In genomic region chr2:121999273-121999672, GRCh38 we compare ENCODE assay signal across 15 cellular contexts.
DNase-seq lines count a peak whose midpoint lies in the region; ATAC-seq, FAIRE-seq and TF ChIP-seq lines count a peak whose summit lies in the region.
"Had no signal": no experiment of that assay in that cellular context is flagged by ENCODE, and none has a peak within 500 bp of the region (broad histone marks: within the 10 kb centered on the region; RNA-seq: fewer than 3 reads in every experiment).

No MANE protein-coding gene starts in this region.

- intact Hi-C loops in right lobe of liver (cut with DNase I) (no loop called here), HepG2 (cut with micrococcal nuclease; ENCODE audit: unreplicated experiment) (no loop called here), upper lobe of right lung (cut with DNase I) (no loop called here)

- in situ Hi-C loops in HepG2 (cut with HindIII; ENCODE audit: extremely low pct_ligation_motif_present, low pct_unique_long_range_greater_than_20kb), result no loop called here

- no peaks in the 10 kb centered on the region for H4K20me1 ChIP-seq in HepG2 (ENCODE audit: insufficient read depth, low read length)

- WGBS in right lobe of liver (ENCODE audit: insufficient coverage, low coverage, low lambda C conversion rate, missing lambda C conversion rate), result 32% methylated on average over 5 of the region's 6 CpGs
- WGBS in HepG2 (ENCODE audit: low lambda C conversion rate), result 9% methylated on average over 5 of the region's 6 CpGs

- BruUV-seq in HepG2 (replicated peaks; lab: Mats Ljungman, UMichigan), result no TSS peak

- H3K27ac Mint-ChIP-seq in activated T-cell treated with anti-CD3 and anti-CD28 coated beads, Interleukin-2, amount 50 U/mL, for 24 hours, result no peak overlapping the region
- H3K27ac Mint-ChIP-seq: activated CD4-positive, alpha-beta T cell treated with anti-CD3 and anti-CD28 coated beads for 36 hours; activated naive CD8-positive, alpha-beta T cell treated with anti-CD3 and anti-CD28 coated beads, Interleukin-2, amount 10 ng/mL, durations not matched to agents 7 days and 5 days had no signal

- CTCF ChIA-PET in HepG2 (lab: Yijun Ruan, JAX; ENCODE audit: low intra/inter-chr PET ratio, low total read pairs), result no interaction called here

- H3K27ac ChIP-seq in right lobe of liver (no peak overlapping the region), HepG2 (ENCODE audit: extremely low read length, insufficient read depth, low read length) (no peak overlapping the region), upper lobe of right lung (no peak overlapping the region)
- H3K27ac ChIP-seq: esophagus muscularis mucosa, sigmoid colon had no signal

- no peaks in the 10 kb centered on the region for H3K9me3 Mint-ChIP-seq in activated T-cell treated with anti-CD3 and anti-CD28 coated beads, Interleukin-2, amount 50 U/mL, for 24 hours
- H3K9me3 Mint-ChIP-seq: activated naive CD8-positive, alpha-beta T cell treated with anti-CD3 and anti-CD28 coated beads, Interleukin-2, amount 10 ng/mL, durations not matched to agents 7 days and 5 days had no signal

- no peaks in the 10 kb centered on the region for H3K9me3 ChIP-seq in right lobe of liver
- H3K9me3 ChIP-seq in HepG2 (ENCODE audit: low read length), result no peaks in the 10 kb centered on the region
- H3K9me3 ChIP-seq in upper lobe of right lung, result no peaks in the 10 kb centered on the region
- H3K9me3 ChIP-seq: esophagus muscularis mucosa, sigmoid colon had no signal

- no peak overlapping the region for H3K4me2 ChIP-seq in HepG2 (ENCODE audit: low read depth, low read length)

- no peaks in the 10 kb centered on the region for H3K36me3 Mint-ChIP-seq in activated T-cell treated with anti-CD3 and anti-CD28 coated beads, Interleukin-2, amount 50 U/mL, for 24 hours (ENCODE audit: low read depth)
- H3K36me3 Mint-ChIP-seq: activated naive CD8-positive, alpha-beta T cell treated with anti-CD3 and anti-CD28 coated beads, Interleukin-2, amount 10 ng/mL, durations not matched to agents 7 days and 5 days had no signal

- H3K9ac ChIP-seq in HepG2 (ENCODE audit: insufficient read depth, low read depth, low read length), result no peak overlapping the region

- no peak for TF ChIP-seq EP300 in HepG2 (IDR thresholded peaks at IDR 0.05; ENCODE audit: low read depth in 2 of 2, low read length in 2 of 2)
- TF ChIP-seq EP300 in HepG2 (CRISPR knock-in tag; IDR thresholded peaks at IDR 0.05; ENCODE audit: borderline replicate concordance), result no peak

- H3K4me1 ChIP-seq in right lobe of liver (no peaks in the 10 kb centered on the region), HepG2 (ENCODE audit: insufficient read depth, low read length) (no peaks in the 10 kb centered on the region), upper lobe of right lung (no peaks in the 10 kb centered on the region)

- H3K27me3 Mint-ChIP-seq in activated T-cell treated with anti-CD3 and anti-CD28 coated beads, Interleukin-2, amount 50 U/mL, for 24 hours, result peaks cover 5% of the 10 kb centered on the region
- H3K27me3 Mint-ChIP-seq: activated CD4-positive, alpha-beta T cell treated with anti-CD3 and anti-CD28 coated beads for 36 hours; activated naive CD8-positive, alpha-beta T cell treated with anti-CD3 and anti-CD28 coated beads, Interleukin-2, amount 10 ng/mL, durations not matched to agents 7 days and 5 days had no signal

- H3K36me3 ChIP-seq in right lobe of liver (no peaks in the 10 kb centered on the region), HepG2 (replicated peaks in 1 of 2; ENCODE audit: control insufficient read depth in 1 of 2, insufficient read depth in 2 of 2, low read length in 2 of 2) (no peaks in the 10 kb centered on the region), upper lobe of right lung (no peaks in the 10 kb centered on the region)
- H3K36me3 ChIP-seq: esophagus muscularis mucosa, sigmoid colon had no signal

- ATAC-seq in right lobe of liver (peak in 3 of 4 donors; percentile 28 to 46 (median 36)), HepG2 (no peak), upper lobe of right lung (peak; percentile 48)
- ATAC-seq: activated CD4-positive, alpha-beta T cell treated with anti-CD3 and anti-CD28 coated beads for 36 hours; GM12878 had no signal

- H3K27me3 ChIP-seq in right lobe of liver, result no peaks in the 10 kb centered on the region
- H3K27me3 ChIP-seq in HepG2 (ENCODE audit: control insufficient read depth in 1 of 2, insufficient read depth in 2 of 2, low read length in 2 of 2), result no peaks in the 10 kb centered on the region; a peak in 1 of 5 replicates
- H3K27me3 ChIP-seq in upper lobe of right lung, result no peaks in the 10 kb centered on the region
- H3K27me3 ChIP-seq: esophagus muscularis mucosa, sigmoid colon had no signal

- DNase-seq in right lobe of liver, result no peak
- DNase-seq in HepG2 (ENCODE audit: low spot score), result no peak
- peak; percentile 77 for DNase-seq in OCI-M1 (lab: John Stamatoyannopoulos, UW)
- DNase-seq in epithelial cell of esophagus (ENCODE audit: low read depth), result peak; percentile 1
- no peak for DNase-seq in upper lobe of right lung
- no peak for DNase-seq in RCC 7860 (ENCODE audit: low spot score)
- DNase-seq in NCI-H2227 treated with DMSO at 0.1 percent for 48 hours (lab: John Stamatoyannopoulos, UW), result no peak
- DNase-seq in activated T-cell treated with anti-CD3 and anti-CD28 coated beads, Interleukin-2, amount 50 U/mL, for 24 hours, result no peak
- DNase-seq: activated CD4-positive, alpha-beta T cell treated with anti-CD3 and anti-CD28 coated beads for 36 hours; activated naive CD8-positive, alpha-beta T cell treated with anti-CD3 and anti-CD28 coated beads, Interleukin-2, amount 10 ng/mL, durations not matched to agents 7 days and 5 days; AML-193; sigmoid colon; stimulated activated CD8-positive, alpha-beta memory T cell treated with anti-CD3 and anti-CD28 coated beads, Interleukin-4, amount 100 ng/mL, for 48 hours had no signal

- TF ChIP-seq CTCF in right lobe of liver (IDR thresholded peaks at IDR 0.05) (no peak), HepG2 (CRISPR knock-in tag; IDR thresholded peaks at IDR 0.05) (no peak), epithelial cell of esophagus (IDR thresholded peaks at IDR 0.05; ENCODE audit: insufficient read depth, low read depth, low read length, missing control alignments) (no peak), upper lobe of right lung (IDR thresholded peaks at IDR 0.05) (no peak)

- H3K4me3 Mint-ChIP-seq in activated T-cell treated with anti-CD3 and anti-CD28 coated beads, Interleukin-2, amount 50 U/mL, for 24 hours, result no peak overlapping the region
- H3K4me3 Mint-ChIP-seq: activated CD4-positive, alpha-beta T cell treated with anti-CD3 and anti-CD28 coated beads for 36 hours; activated naive CD8-positive, alpha-beta T cell treated with anti-CD3 and anti-CD28 coated beads, Interleukin-2, amount 10 ng/mL, durations not matched to agents 7 days and 5 days had no signal

- POLR2A ChIA-PET in HepG2 (lab: Yijun Ruan, JAX), result no interaction called here

- no peaks in the 10 kb centered on the region for H3K79me2 ChIP-seq in HepG2 (ENCODE audit: insufficient read depth, low read length)

- no peak for TF ChIP-seq RAD21 in HepG2 (CRISPR knock-in tag; IDR thresholded peaks at IDR 0.05)

- H3K4me3 ChIP-seq in right lobe of liver (no peak overlapping the region), HepG2 (replicated peaks in 1 of 3; ENCODE audit: insufficient read depth in 1 of 3, low read depth in 2 of 3, low read length in 3 of 3) (no peak overlapping the region), epithelial cell of esophagus (ENCODE audit: low read length) (no peak overlapping the region), upper lobe of right lung (no peak overlapping the region)
- H3K4me3 ChIP-seq: esophagus muscularis mucosa, GM12878, sigmoid colon had no signal

- TF ChIP-seq POLR2A in right lobe of liver (IDR thresholded peaks at IDR 0.05) (no peak), HepG2 (IDR thresholded peaks at IDR 0.05; ENCODE audit: insufficient read depth in 1 of 2, low read depth in 2 of 2, low read length in 2 of 2) (no peak)

- FAIRE-seq in HepG2 (lab: Jason Lieb, UNC) (no peak), RCC 7860 (lab: Jason Lieb, UNC) (no peak)
- FAIRE-seq: GM12878 had no signal

- no peak overlapping the region for H2AFZ ChIP-seq in HepG2 (ENCODE audit: low read length)

- peaks cover 2% of the 10 kb centered on the region for H3K4me1 Mint-ChIP-seq in activated T-cell treated with anti-CD3 and anti-CD28 coated beads, Interleukin-2, amount 50 U/mL, for 24 hours (ENCODE audit: low read depth)
- H3K4me1 Mint-ChIP-seq: activated CD4-positive, alpha-beta T cell treated with anti-CD3 and anti-CD28 coated beads for 36 hours; activated naive CD8-positive, alpha-beta T cell treated with anti-CD3 and anti-CD28 coated beads, Interleukin-2, amount 10 ng/mL, durations not matched to agents 7 days and 5 days had no signal

TF ChIP-seq in HepG2, 621 proteins besides CTCF, POLR2A, EP300 and RAD21 (continues in another document):
- TF ChIP-seq HBP1 (CRISPR knock-in tag; IDR thresholded peaks at IDR 0.05; ENCODE audit: low read depth) (no peak), ZNF572 (CRISPR knock-in tag; IDR thresholded peaks at IDR 0.05) (no peak), IKZF4 (CRISPR knock-in tag; IDR thresholded peaks at IDR 0.05; ENCODE audit: borderline replicate concordance, low read depth, not compliant biosample characterization) (no peak), AGO2 (optimal IDR thresholded peaks at IDR 0.05; ENCODE audit: low read depth, low read length) (no peak), BCL3 (CRISPR knock-in tag; IDR thresholded peaks at IDR 0.05) (no peak), ZFP62 (CRISPR knock-in tag; IDR thresholded peaks at IDR 0.05) (no peak), ZNF432 (CRISPR knock-in tag; IDR thresholded peaks at IDR 0.05; ENCODE audit: borderline replicate concordance) (no peak)

Comparison
In these comparisons a context has a peak if more than half of its experiments do, and no peak if none do; other contexts are left out.
1. DNase-seq: peak in OCI-M1 (single experiment) and epithelial cell of esophagus (single experiment); none in right lobe of liver (0 of 3), HepG2 (single experiment), upper lobe of right lung (single experiment), RCC 7860 (single experiment), NCI-H2227 treated with DMSO at 0.1 percent for 48 hours (single experiment) and activated T-cell treated with anti-CD3 and anti-CD28 coated beads, Interleukin-2, amount 50 U/mL, for 24 hours (single experiment).